In genomic region chr1:184535191-184535970, GRCh38 we compare ENCODE assay signal across 15 cellular contexts.
A peak's percentile ranks its signal among the peaks of the same experiment; 100 is the strongest.
DNase-seq lines count a peak whose midpoint lies in the region; TF ChIP-seq lines count a peak whose summit lies in the region.
"Had no signal": no experiment of that assay in that cellular context is flagged by ENCODE, and none has a peak within 500 bp of the region (broad histone marks: within the 10 kb centered on the region; RNA-seq: fewer than 3 reads in every experiment).

No MANE protein-coding gene starts in this region.

- no peaks in the 10 kb centered on the region for H3K36me3 Mint-ChIP-seq in activated CD4-positive, alpha-beta memory T cell treated with anti-CD3 and anti-CD28 coated beads for 36 hours
- H3K36me3 Mint-ChIP-seq: activated naive CD8-positive, alpha-beta T cell; IgD-negative memory B cell had no signal

- H3K4me3 Mint-ChIP-seq in activated CD4-positive, alpha-beta memory T cell treated with anti-CD3 and anti-CD28 coated beads for 36 hours: no peak overlapping the region
- H3K4me3 Mint-ChIP-seq: activated CD8-positive, alpha-beta T cell treated with anti-CD3 and anti-CD28 coated beads, Interleukin-2, amount 10 ng/mL, durations not matched to agents 7 days and 5 days; activated naive CD8-positive, alpha-beta T cell; endodermal cell; IgD-negative memory B cell had no signal

- H3K27ac Mint-ChIP-seq in activated CD4-positive, alpha-beta memory T cell treated with anti-CD3 and anti-CD28 coated beads for 36 hours: no peak overlapping the region
- H3K27ac Mint-ChIP-seq: activated CD8-positive, alpha-beta T cell treated with anti-CD3 and anti-CD28 coated beads, Interleukin-2, amount 10 ng/mL, durations not matched to agents 7 days and 5 days; activated naive CD8-positive, alpha-beta T cell; endodermal cell; IgD-negative memory B cell had no signal

- peaks cover 21% of the 10 kb centered on the region for H3K27me3 Mint-ChIP-seq in activated CD4-positive, alpha-beta memory T cell treated with anti-CD3 and anti-CD28 coated beads for 36 hours

- peaks cover 21% of the 10 kb centered on the region for H3K9me3 Mint-ChIP-seq in activated CD4-positive, alpha-beta memory T cell treated with anti-CD3 and anti-CD28 coated beads for 36 hours

- CTCF ChIA-PET in activated CD4-positive, alpha-beta memory T cell treated with anti-CD3 and anti-CD28 coated beads for 36 hours (lab: Charles Lee): no interaction called here

- POLR2A ChIA-PET in activated CD4-positive, alpha-beta memory T cell treated with anti-CD3 and anti-CD28 coated beads for 36 hours (lab: Charles Lee): no interaction called here

- intact Hi-C loops in adrenal gland (cut with DNase I): no loop called here
- intact Hi-C loops in activated CD4-positive, alpha-beta memory T cell treated with anti-CD3 and anti-CD28 coated beads for 36 hours (cut with micrococcal nuclease): no loop called here

- peak in 1 of 7 donors; percentile 35 for DNase-seq in adrenal gland
- DNase-seq in fibroblast of the conjunctiva (ENCODE audit: low read depth): peak; percentile 66
- peak; percentile 61 for DNase-seq in myocyte (ENCODE audit: low read depth)
- no peak for DNase-seq in tibial nerve (ENCODE audit: low spot score in 2 of 2)
- no peak for DNase-seq in glomerular visceral epithelial cell (ENCODE audit: extremely low spot score)
- DNase-seq in NCI-H1092 (lab: John Stamatoyannopoulos, UW): no peak
- DNase-seq in activated CD4-positive, alpha-beta memory T cell treated with anti-CD3 and anti-CD28 coated beads for 36 hours: no peak
- DNase-seq in cerebellum (ENCODE audit: low spot score): no peak
- DNase-seq: activated CD8-positive, alpha-beta T cell treated with anti-CD3 and anti-CD28 coated beads, Interleukin-2, amount 10 ng/mL, durations not matched to agents 7 days and 5 days; endodermal cell; islet precursor cell; PC-3; small intestine had no signal

- H3K4me3 ChIP-seq in adrenal gland: peak overlapping the region in 1 of 4 donors; percentile 14
- no peak overlapping the region for H3K4me3 ChIP-seq in tibial nerve

- peaks cover 26 to 40% of the 10 kb centered on the region in 2 donors for H3K4me1 ChIP-seq in adrenal gland (replicated peaks in 1 of 2)
- peaks cover 0 to 39% (median 16%) of the 10 kb centered on the region in 4 donors for H3K4me1 ChIP-seq in tibial nerve

- H3K36me3 ChIP-seq in adrenal gland (replicated peaks in 1 of 2) (no peaks in the 10 kb centered on the region), tibial nerve (no peaks in the 10 kb centered on the region)

- H3K4me1 Mint-ChIP-seq in activated CD4-positive, alpha-beta memory T cell treated with anti-CD3 and anti-CD28 coated beads for 36 hours (ENCODE audit: low read depth): no peaks in the 10 kb centered on the region
- H3K4me1 Mint-ChIP-seq: endodermal cell had no signal

- peak; percentile 97 to 98 for TF ChIP-seq EP300 in tibial nerve (IDR thresholded peaks at IDR 0.05)

- WGBS in adrenal gland, 4 donors: 25 to 34% (median 32%) methylated on average over 5 of the region's 5 CpGs
- 33 to 38% methylated on average over 5 of the region's 5 CpGs for WGBS in tibial nerve, 2 donors

- TF ChIP-seq CTCF in adrenal gland (IDR thresholded peaks at IDR 0.05): no peak
- no peak for TF ChIP-seq CTCF in tibial nerve (IDR thresholded peaks at IDR 0.05)

- TF ChIP-seq POLR2A in adrenal gland (IDR thresholded peaks at IDR 0.05): peak in 1 of 2 donors; percentile 56
- TF ChIP-seq POLR2A in tibial nerve (IDR thresholded peaks at IDR 0.05): peak in 1 of 2 donors; percentile 15

- H3K9me3 ChIP-seq in adrenal gland (replicated peaks in 1 of 3) (peaks cover 0 to 9% (median 0%) of the 10 kb centered on the region in 3 donors), tibial nerve (peaks cover 0 to 8% (median 0%) of the 10 kb centered on the region in 4 donors)

- H3K27ac ChIP-seq in adrenal gland: peak overlapping the region; percentile 80 to 96 (median 88)
- H3K27ac ChIP-seq in tibial nerve: peak overlapping the region; percentile 70 to 95 (median 82)

- H3K27me3 ChIP-seq in adrenal gland (no peaks in the 10 kb centered on the region), tibial nerve (no peaks in the 10 kb centered on the region)

Comparison
In these comparisons a context has a peak if more than half of its experiments do, and no peak if none do; other contexts are left out.
1. DNase-seq: peak in fibroblast of the conjunctiva (single experiment) and myocyte (single experiment); none in tibial nerve (0 of 2), glomerular visceral epithelial cell (single experiment), NCI-H1092 (single experiment), activated CD4-positive, alpha-beta memory T cell treated with anti-CD3 and anti-CD28 coated beads for 36 hours (single experiment) and cerebellum (single experiment).